In genomic region chr5:122738088-122738487, GRCh38 we compare ENCODE assay signal across 17 cellular contexts.
"Had no signal": no experiment of that assay in that cellular context is flagged by ENCODE, and none has a peak within 500 bp of the region (broad histone marks: within the 10 kb centered on the region; RNA-seq: fewer than 3 reads in every experiment).

No MANE protein-coding gene starts in this region.

- DNase-seq: dermis blood vessel endothelial cell; erythroblast; foreskin melanocyte; head of caudate nucleus; naive thymus-derived CD4-positive, alpha-beta T cell; nephron progenitor cell; retina; right lobe of liver; stimulated activated CD4-positive, alpha-beta T cell treated with anti-CD3 and anti-CD28 coated beads, Interleukin-4, amount 100 ng/mL, for 1 hour; stimulated activated CD8-positive, alpha-beta memory T cell treated with anti-CD3 and anti-CD28 coated beads, Interleukin-4, amount 100 ng/mL, for 48 hours; stimulated activated naive CD8-positive, alpha-beta T cell treated with anti-CD3 and anti-CD28 coated beads, Interleukin-15, amount 100 ng/mL, for 72 hours; testis had no signal

- H3K9me3 Mint-ChIP-seq: stimulated activated memory B cell treated with anti-CD40 and anti-IgM and Interleukin-4, amounts not matched to agents 10 μg/mL and 1 μg/mL and 100 μg/mL, for 72 hours had no signal

- H3K4me1 Mint-ChIP-seq: nephron progenitor cell; stimulated activated naive CD8-positive, alpha-beta T cell treated with anti-CD3 and anti-CD28 coated beads, Interleukin-15, amount 100 ng/mL, for 72 hours had no signal

- H3K27ac Mint-ChIP-seq: naive thymus-derived CD4-positive, alpha-beta T cell; nephron progenitor cell; stimulated activated memory B cell treated with anti-CD40 and anti-IgM and Interleukin-4, amounts not matched to agents 10 μg/mL and 1 μg/mL and 100 μg/mL, for 72 hours; stimulated activated naive CD8-positive, alpha-beta T cell treated with anti-CD3 and anti-CD28 coated beads, Interleukin-15, amount 100 ng/mL, for 72 hours had no signal

- H3K4me3 Mint-ChIP-seq: naive thymus-derived CD4-positive, alpha-beta T cell; nephron progenitor cell; stimulated activated memory B cell treated with anti-CD40 and anti-IgM and Interleukin-4, amounts not matched to agents 10 μg/mL and 1 μg/mL and 100 μg/mL, for 72 hours; stimulated activated naive CD8-positive, alpha-beta T cell treated with anti-CD3 and anti-CD28 coated beads, Interleukin-15, amount 100 ng/mL, for 72 hours had no signal

- H3K27ac ChIP-seq: parathyroid adenoma, prostate gland, right lobe of liver, tibial nerve had no signal

- H3K4me3 ChIP-seq: hepatocyte, prostate gland, right lobe of liver, testis, tibial nerve had no signal

- H3K36me3 ChIP-seq: prostate gland, right lobe of liver, tibial nerve had no signal

- H3K9me3 ChIP-seq: prostate gland, right lobe of liver, testis had no signal

- ATAC-seq: naive thymus-derived CD4-positive, alpha-beta T cell; right lobe of liver; stimulated activated memory B cell treated with anti-CD40 and anti-IgM and Interleukin-4, amounts not matched to agents 10 μg/mL and 1 μg/mL and 100 μg/mL, for 72 hours; stimulated activated naive CD8-positive, alpha-beta T cell treated with anti-CD3 and anti-CD28 coated beads, Interleukin-15, amount 100 ng/mL, for 72 hours had no signal

- H3K36me3 Mint-ChIP-seq: naive thymus-derived CD4-positive, alpha-beta T cell; stimulated activated memory B cell treated with anti-CD40 and anti-IgM and Interleukin-4, amounts not matched to agents 10 μg/mL and 1 μg/mL and 100 μg/mL, for 72 hours had no signal

- H3K4me1 ChIP-seq: prostate gland, right lobe of liver had no signal

- H3K27me3 Mint-ChIP-seq: stimulated activated memory B cell treated with anti-CD40 and anti-IgM and Interleukin-4, amounts not matched to agents 10 μg/mL and 1 μg/mL and 100 μg/mL, for 72 hours; stimulated activated naive CD8-positive, alpha-beta T cell treated with anti-CD3 and anti-CD28 coated beads, Interleukin-15, amount 100 ng/mL, for 72 hours had no signal

- H3K27me3 ChIP-seq: hepatocyte, right lobe of liver, testis, tibial nerve had no signal
